ENCODE assay signal across 19 cellular contexts in the genomic region with DNA sequence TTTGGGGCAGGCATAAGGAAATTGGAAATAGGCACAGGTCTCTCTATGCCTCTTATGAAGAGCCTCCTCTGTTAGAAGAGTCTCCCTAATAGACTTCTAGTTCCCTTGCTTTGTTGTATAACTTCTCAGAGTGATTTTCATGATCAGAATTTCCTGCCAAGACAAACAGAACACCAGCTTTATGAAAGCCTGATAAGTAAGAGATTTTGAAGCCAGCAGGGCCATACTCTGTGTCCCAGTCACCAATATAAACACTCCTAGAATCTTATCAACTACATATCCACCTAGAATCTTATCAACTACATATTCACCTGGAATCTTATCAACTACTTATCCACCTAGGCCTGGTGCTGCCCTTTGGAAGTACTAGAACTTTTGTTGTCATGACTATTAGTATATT.
DNase-seq lines count a peak whose midpoint lies in the region; ATAC-seq and TF ChIP-seq lines count a peak whose summit lies in the region.
"Had no signal": no experiment of that assay in that cellular context is flagged by ENCODE, and none has a peak within 500 bp of the region (broad histone marks: within the 10 kb centered on the region; RNA-seq: fewer than 3 reads in every experiment).

No MANE protein-coding gene starts in this region.

- no peak overlapping the region for H2BK15ac ChIP-seq in mesendoderm (replicated peaks; ENCODE audit: low read depth)

- H3K36me3 Mint-ChIP-seq in GM23338 (ENCODE audit: low read depth) (peaks cover 10% of the 10 kb centered on the region; the same call in 2 of the 3 replicates), T-helper 17 cell (ENCODE audit: low read depth) (peaks cover 28% of the 10 kb centered on the region)

- H2AK5ac ChIP-seq in mesendoderm (ENCODE audit: low read length): no peak overlapping the region

- H3K4me3 ChIP-seq in GM23338 (no peak overlapping the region), mesendoderm (ENCODE audit: low read length) (no peak overlapping the region), testis (no peak overlapping the region)
- H3K4me3 ChIP-seq: BLaER1 had no signal

- no peak for TF ChIP-seq POLR2A in testis (IDR thresholded peaks at IDR 0.05)

- peaks cover 8% of the 10 kb centered on the region; the same call in 2 of the 3 replicates for H3K9me3 Mint-ChIP-seq in GM23338

- H4K20me1 ChIP-seq in GM23338 (replicated peaks; ENCODE audit: insufficient read depth): no peaks in the 10 kb centered on the region
- H4K20me1 ChIP-seq: BLaER1 had no signal

- H3K23ac ChIP-seq in mesendoderm (ENCODE audit: low read length): no peak overlapping the region

- H3K4me3 Mint-ChIP-seq in GM23338 (no peak overlapping the region), T-helper 17 cell (no peak overlapping the region)
- H3K4me3 Mint-ChIP-seq: CD4-positive, alpha-beta memory T cell had no signal

- H3K27me3 Mint-ChIP-seq in GM23338 (ENCODE audit: insufficient read depth, low read depth, poor library complexity) (no peaks in the 10 kb centered on the region), T-helper 17 cell (no peaks in the 10 kb centered on the region)
- H3K27me3 Mint-ChIP-seq: CD4-positive, alpha-beta memory T cell had no signal

- H3K4me2 ChIP-seq in GM23338 (no peak overlapping the region), mesendoderm (ENCODE audit: low read length) (no peak overlapping the region)
- H3K4me2 ChIP-seq: BLaER1 had no signal

- peak overlapping the region; percentile 65 for H2BK5ac ChIP-seq in mesendoderm (ENCODE audit: low read length)

- H3K27me3 ChIP-seq in GM23338 (ENCODE audit: insufficient read depth) (no peaks in the 10 kb centered on the region), mesendoderm (ENCODE audit: insufficient read depth, low read length, poor library complexity) (no peaks in the 10 kb centered on the region), testis (no peaks in the 10 kb centered on the region)
- H3K27me3 ChIP-seq: BLaER1 had no signal

- no peak overlapping the region for H3K4ac ChIP-seq in mesendoderm (ENCODE audit: low read depth, low read length)

- H3K9me3 ChIP-seq in T-helper 17 cell (ENCODE audit: control insufficient read depth, low read length, poor library complexity, severe bottlenecking) (no peaks in the 10 kb centered on the region), testis (no peaks in the 10 kb centered on the region)

- intact Hi-C loops in testis (cut with DNase I; ENCODE audit: low total_unique reads): no loop called here

- H4K5ac ChIP-seq in mesendoderm (ENCODE audit: low read length): no peak overlapping the region

- H3K36me3 ChIP-seq in GM23338 (ENCODE audit: insufficient read depth) (no peaks in the 10 kb centered on the region), mesendoderm (ENCODE audit: control insufficient read depth, insufficient read depth, low read length) (no peaks in the 10 kb centered on the region), testis (ENCODE audit: low read depth, missing control alignments) (no peaks in the 10 kb centered on the region)

- H2BK120ac ChIP-seq in mesendoderm (ENCODE audit: low read depth, low read length): no peak overlapping the region

- no peak for DNase-seq in GM23338 (ENCODE audit: low spot score)
- DNase-seq in T-helper 17 cell: no peak
- peak; percentile 71 for DNase-seq in mesendoderm
- DNase-seq in testis: no peak
- DNase-seq in foreskin melanocyte: no peak
- DNase-seq in A172 (ENCODE audit: low spot score): no peak
- DNase-seq: CD4-positive, alpha-beta memory T cell; DMS153; GDM1; HCEC 1CT; Kasumi-1; NCI-H1105 treated with DMSO at 0.1 percent for 48 hours; NCI-H1694; NCI-H510A; NCI-H82; RPMI8226; SHP77 treated with DMSO at 0.1 percent for 48 hours had no signal

- no peaks in the 10 kb centered on the region for H3K4me1 ChIP-seq in GM23338 (ENCODE audit: insufficient read depth)
- H3K4me1 ChIP-seq in mesendoderm (ENCODE audit: control insufficient read depth, low read depth, low read length): peaks cover 4% of the 10 kb centered on the region
- no peaks in the 10 kb centered on the region for H3K4me1 ChIP-seq in testis
- H3K4me1 ChIP-seq: BLaER1 had no signal

- TF ChIP-seq CTCF in GM23338 (conservative IDR thresholded peaks at IDR 0.05; ENCODE audit: low read depth in 2 of 2) (no peak), testis (IDR thresholded peaks at IDR 0.05) (no peak)

- H3K4me1 Mint-ChIP-seq in GM23338 (peaks cover 7% of the 10 kb centered on the region), T-helper 17 cell (peaks cover 17% of the 10 kb centered on the region)

- H3K56ac ChIP-seq in mesendoderm (ENCODE audit: low read length): peak overlapping the region; percentile 38

- no peaks in the 10 kb centered on the region for H3F3A ChIP-seq in GM23338 (replicated peaks; ENCODE audit: low read depth)

- H3K79me1 ChIP-seq in mesendoderm (ENCODE audit: low read length): no peaks in the 10 kb centered on the region

- H3K27ac ChIP-seq in GM23338 (ENCODE audit: low read depth): no peak overlapping the region
- peak overlapping the region; percentile 8 for H3K27ac ChIP-seq in mesendoderm (ENCODE audit: low read depth, low read length)
- peak overlapping the region; percentile 6 to 41 for H3K27ac ChIP-seq in testis
- H3K27ac ChIP-seq: BLaER1 had no signal

- ATAC-seq in GM23338 (no peak), T-helper 17 cell (no peak), HG03432 (IDR thresholded peaks at IDR 0.05; ENCODE audit: unreplicated experiment) (no peak)

- 0 out of 2 replicates have a peak overlapping the region, but pooled peaks have one; percentile 29 for H2AFZ ChIP-seq in GM23338

- no peak overlapping the region for H3K9ac ChIP-seq in mesendoderm (ENCODE audit: low read length)
- H3K9ac ChIP-seq: BLaER1 had no signal

- H3K27ac Mint-ChIP-seq in GM23338 (no peak overlapping the region; the same call in 1 of the 2 replicates), T-helper 17 cell (peak overlapping the region; percentile 10)

- no peaks in the 10 kb centered on the region for H3K9me2 ChIP-seq in GM23338 (ENCODE audit: insufficient read depth)

- no peak overlapping the region for H3K18ac ChIP-seq in mesendoderm (ENCODE audit: low read length)

- H3K79me2 ChIP-seq in GM23338 (replicated peaks; ENCODE audit: insufficient read depth) (no peaks in the 10 kb centered on the region), mesendoderm (ENCODE audit: control insufficient read depth, insufficient read depth, low read length) (no peaks in the 10 kb centered on the region)

- no peak overlapping the region for H4K8ac ChIP-seq in mesendoderm (ENCODE audit: low read depth, low read length)

TF ChIP-seq in GM23338, 12 proteins besides CTCF, POLR2A, EP300 and RAD21 (continues in another document):
- TF ChIP-seq EZH2 (IDR thresholded peaks at IDR 0.05; ENCODE audit: low read depth, unreplicated experiment) (no peak), CREB1 (CRISPR knock-in tag; IDR thresholded peaks at IDR 0.05; ENCODE audit: low read depth) (no peak), NANOG (IDR thresholded peaks at IDR 0.05; ENCODE audit: borderline replicate concordance) (no peak), STAT1 (IDR thresholded peaks at IDR 0.05; ENCODE audit: unreplicated experiment) (no peak), POLR2AphosphoS5 (IDR thresholded peaks at IDR 0.05; ENCODE audit: low read depth) (no peak), EZH2phosphoT487 (IDR thresholded peaks at IDR 0.05; ENCODE audit: unreplicated experiment) (no peak), JUNB (IDR thresholded peaks at IDR 0.05; ENCODE audit: unreplicated experiment) (no peak)
- TF ChIP-seq, protein P1, sequence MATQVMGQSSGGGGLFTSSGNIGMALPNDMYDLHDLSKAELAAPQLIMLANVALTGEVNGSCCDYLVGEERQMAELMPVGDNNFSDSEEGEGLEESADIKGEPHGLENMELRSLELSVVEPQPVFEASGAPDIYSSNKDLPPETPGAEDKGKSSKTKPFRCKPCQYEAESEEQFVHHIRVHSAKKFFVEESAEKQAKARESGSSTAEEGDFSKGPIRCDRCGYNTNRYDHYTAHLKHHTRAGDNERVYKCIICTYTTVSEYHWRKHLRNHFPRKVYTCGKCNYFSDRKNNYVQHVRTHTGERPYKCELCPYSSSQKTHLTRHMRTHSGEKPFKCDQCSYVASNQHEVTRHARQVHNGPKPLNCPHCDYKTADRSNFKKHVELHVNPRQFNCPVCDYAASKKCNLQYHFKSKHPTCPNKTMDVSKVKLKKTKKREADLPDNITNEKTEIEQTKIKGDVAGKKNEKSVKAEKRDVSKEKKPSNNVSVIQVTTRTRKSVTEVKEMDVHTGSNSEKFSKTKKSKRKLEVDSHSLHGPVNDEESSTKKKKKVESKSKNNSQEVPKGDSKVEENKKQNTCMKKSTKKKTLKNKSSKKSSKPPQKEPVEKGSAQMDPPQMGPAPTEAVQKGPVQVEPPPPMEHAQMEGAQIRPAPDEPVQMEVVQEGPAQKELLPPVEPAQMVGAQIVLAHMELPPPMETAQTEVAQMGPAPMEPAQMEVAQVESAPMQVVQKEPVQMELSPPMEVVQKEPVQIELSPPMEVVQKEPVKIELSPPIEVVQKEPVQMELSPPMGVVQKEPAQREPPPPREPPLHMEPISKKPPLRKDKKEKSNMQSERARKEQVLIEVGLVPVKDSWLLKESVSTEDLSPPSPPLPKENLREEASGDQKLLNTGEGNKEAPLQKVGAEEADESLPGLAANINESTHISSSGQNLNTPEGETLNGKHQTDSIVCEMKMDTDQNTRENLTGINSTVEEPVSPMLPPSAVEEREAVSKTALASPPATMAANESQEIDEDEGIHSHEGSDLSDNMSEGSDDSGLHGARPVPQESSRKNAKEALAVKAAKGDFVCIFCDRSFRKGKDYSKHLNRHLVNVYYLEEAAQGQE (IDR thresholded peaks at IDR 0.05; ENCODE audit: unreplicated experiment): no peak
- TF ChIP-seq, protein P2, sequence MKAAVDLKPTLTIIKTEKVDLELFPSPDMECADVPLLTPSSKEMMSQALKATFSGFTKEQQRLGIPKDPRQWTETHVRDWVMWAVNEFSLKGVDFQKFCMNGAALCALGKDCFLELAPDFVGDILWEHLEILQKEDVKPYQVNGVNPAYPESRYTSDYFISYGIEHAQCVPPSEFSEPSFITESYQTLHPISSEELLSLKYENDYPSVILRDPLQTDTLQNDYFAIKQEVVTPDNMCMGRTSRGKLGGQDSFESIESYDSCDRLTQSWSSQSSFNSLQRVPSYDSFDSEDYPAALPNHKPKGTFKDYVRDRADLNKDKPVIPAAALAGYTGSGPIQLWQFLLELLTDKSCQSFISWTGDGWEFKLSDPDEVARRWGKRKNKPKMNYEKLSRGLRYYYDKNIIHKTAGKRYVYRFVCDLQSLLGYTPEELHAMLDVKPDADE (IDR thresholded peaks at IDR 0.05): no peak
